Comparison of ENCODE assay signal across 8 cellular contexts in the genomic region with DNA sequence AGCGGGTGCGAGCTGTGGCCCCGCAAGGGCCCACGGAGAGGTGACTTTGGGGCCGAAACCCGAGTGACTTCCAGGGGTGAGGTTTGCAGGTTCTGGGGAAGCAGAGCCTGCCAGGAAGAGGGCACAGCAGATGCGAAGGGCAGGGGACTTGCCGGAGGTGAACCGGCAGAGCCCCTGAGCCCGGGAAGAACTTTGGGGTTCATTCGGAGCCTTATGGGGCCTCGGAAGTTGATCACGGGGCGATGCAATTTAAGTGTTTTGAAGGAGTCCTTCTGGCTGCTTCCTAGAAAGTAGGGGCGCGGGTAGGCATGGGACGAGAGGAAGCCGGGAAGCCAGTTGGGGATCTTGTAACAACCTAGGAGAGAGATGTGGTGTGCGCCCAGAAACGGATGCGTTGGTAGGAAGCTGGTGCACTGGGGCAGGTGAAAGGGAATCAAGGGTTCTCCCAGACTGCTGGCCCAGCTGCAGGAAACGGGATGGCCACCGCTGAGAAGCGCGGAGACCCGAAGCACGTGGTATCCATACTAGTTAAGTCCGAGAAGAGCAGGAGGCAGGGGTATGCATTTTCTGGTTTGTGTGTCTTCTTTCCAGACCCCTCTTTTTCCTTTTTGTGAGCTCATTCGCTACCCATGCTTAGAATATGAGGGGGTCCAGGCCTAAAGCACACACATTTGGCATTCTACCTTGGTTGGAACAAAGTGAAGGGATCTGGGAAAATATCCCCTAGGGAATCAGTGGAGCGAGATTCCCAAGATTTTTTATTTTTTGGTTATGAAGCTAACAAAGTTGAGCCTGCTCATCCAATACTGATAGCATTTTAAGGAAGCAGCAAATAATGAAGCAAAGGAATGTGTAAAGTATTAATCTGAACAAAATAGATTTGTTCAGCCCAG. TPM values are rescaled to one million over a fixed set of nuclear protein-coding genes. Genes with fewer than 3 reads are reported as not detected.
DNase-seq lines count a peak whose midpoint lies in the region; ATAC-seq, FAIRE-seq and TF ChIP-seq lines count a peak whose summit lies in the region.

No MANE protein-coding gene starts in this region.

- peak; percentile 71 for DNase-seq in DMS 273 (lab: John Stamatoyannopoulos, UW; ENCODE audit: unreplicated experiment)
- peak; percentile 51 for DNase-seq in HTR-8/SVneo (ENCODE audit: insufficient read length, low spot score)
- DNase-seq in SJCRH30, result peak; percentile 60 to 66
- DNase-seq in breast epithelium (ENCODE audit: low spot score in 2 of 2), result peak in 1 of 2 donors; percentile 27
- peak; percentile 13 for DNase-seq in stimulated activated CD8-positive, alpha-beta memory T cell treated with anti-CD3 and anti-CD28 coated beads, Interleukin-15, amount 100 ng/mL, for 24 hours (ENCODE audit: low read depth)
- DNase-seq in occipital lobe (lab: John Stamatoyannopoulos, UW), result no peak

- intact Hi-C loops in breast epithelium (cut with DNase I; ENCODE audit: low total_unique reads), result no loop called here

- H3K27me3 ChIP-seq in SJCRH30 (no peaks in the 10 kb centered on the region), breast epithelium (no peaks in the 10 kb centered on the region), layer of hippocampus (ENCODE audit: control insufficient read depth, insufficient read depth, low read length) (no peaks in the 10 kb centered on the region)

- H3K27ac ChIP-seq in SJCRH30 (peak overlapping the region; percentile 11; the same call in 1 of the 2 replicates), breast epithelium (peak overlapping the region; percentile 89 to 94), layer of hippocampus (ENCODE audit: low read depth, low read length) (peak overlapping the region; percentile 69)

- TF ChIP-seq POLR2A in breast epithelium (IDR thresholded peaks at IDR 0.05), result no peak

- H3K4me1 ChIP-seq in SJCRH30 (peaks cover 18% of the 10 kb centered on the region), breast epithelium (no peaks in the 10 kb centered on the region)

- H3K9me3 ChIP-seq in SJCRH30 (replicated peaks) (no peaks in the 10 kb centered on the region), breast epithelium (no peaks in the 10 kb centered on the region)

- ATAC-seq in GM19455 (IDR thresholded peaks at IDR 0.05; ENCODE audit: unreplicated experiment), result peak; percentile 29

- no peak for FAIRE-seq in HTR-8/SVneo (lab: Jason Lieb, UNC)

- H3K36me3 ChIP-seq in SJCRH30 (peaks cover 13% of the 10 kb centered on the region), breast epithelium (no peaks in the 10 kb centered on the region)

- H3K4me3 ChIP-seq in SJCRH30 (peak overlapping the region; percentile 92), breast epithelium (peak overlapping the region; percentile 78 to 90 (median 86))

- no peak for TF ChIP-seq CTCF in breast epithelium (IDR thresholded peaks at IDR 0.05)

RNA-seq across cellular contexts. Expression of a gene that starts 0.8 kb away (rescaled TPM):
- total RNA-seq in SJCRH30 (2014; rRNA removed; shearing (Covaris generic)), result 35.9 and 36.7 TPM in 2 replicates
- total RNA-seq in breast epithelium (10 to 100 TPM; 11.2 to 16.7 (median 12.1) TPM), occipital lobe (9.2 TPM)

RNA-seq across cellular contexts. Expression of a gene that starts 38.6 kb away (rescaled TPM):
- 2.6 and 3.1 TPM in 2 replicates for total RNA-seq in SJCRH30 (2014; rRNA removed; shearing (Covaris generic))
- 1 to 10 TPM in 1 of 3 donors, under 1 TPM in 2; 0.15 to 1.3 (median 0.64) TPM for total RNA-seq in breast epithelium
- 0.16 TPM for total RNA-seq in occipital lobe

Comparison
In these comparisons a context has a peak if more than half of its experiments do, and no peak if none do; other contexts are left out.
1. H3K27ac ChIP-seq: peak in every context shown above with its lines; median percentile 92 in breast epithelium; 69 in layer of hippocampus; 11 in SJCRH30.